8 cellular contexts compared by ENCODE assay signal in genomic region chr16:11396241-11397048, GRCh38. TPM values are rescaled to one million over a fixed set of nuclear protein-coding genes. Genes with fewer than 3 reads are reported as not detected.
DNase-seq lines count a peak whose midpoint lies in the region; TF ChIP-seq lines count a peak whose summit lies in the region.

No MANE protein-coding gene starts in this region.

- TF ChIP-seq EP300 in ovary (IDR thresholded peaks at IDR 0.05) = no peak

- no peak overlapping the region for H3K27ac ChIP-seq in HL-60 (replicated peaks)
- H3K27ac ChIP-seq in ovary = no peak overlapping the region
- H3K27ac ChIP-seq in tibial artery = no peak overlapping the region

- H3K4me1 ChIP-seq in ovary (ENCODE audit: insufficient read depth) = peaks cover 2% of the 10 kb centered on the region
- H3K4me1 ChIP-seq in tibial artery = peaks cover 0 to 8% (median 0%) of the 10 kb centered on the region in 4 donors

- H3K9me3 ChIP-seq in ovary = no peaks in the 10 kb centered on the region
- no peaks in the 10 kb centered on the region for H3K9me3 ChIP-seq in tibial artery

- H3K4me3 ChIP-seq in HL-60 (replicated peaks; ENCODE audit: insufficient read depth, low read length) = no peak overlapping the region
- no peak overlapping the region for H3K4me3 ChIP-seq in ovary
- no peak overlapping the region for H3K4me3 ChIP-seq in tibial artery

- no peaks in the 10 kb centered on the region for H3K36me3 ChIP-seq in ovary
- H3K36me3 ChIP-seq in tibial artery = no peaks in the 10 kb centered on the region

- TF ChIP-seq CTCF in HL-60 (IDR thresholded peaks at IDR 0.05; ENCODE audit: insufficient read depth, low read length) (peak; percentile 90), ovary (IDR thresholded peaks at IDR 0.05) (peak; percentile 98), tibial artery (IDR thresholded peaks at IDR 0.05) (peak; percentile 98)

- TF ChIP-seq POLR2A in ovary (IDR thresholded peaks at IDR 0.05) = peak; percentile 21

- intact Hi-C loops in ovary (cut with DNase I) (loop anchor here (5.0 to 10.0 kb wide), 10 partner anchors 136 to 671 kb away; no protein-coding TSS in a partner anchor), tibial artery (cut with DNase I; ENCODE audit: low total_unique reads) (loop anchor here (5.0 to 10.0 kb wide), 3 partner anchors 316 to 668 kb away; no protein-coding TSS in a partner anchor)

- DNase-seq in D341Med (ENCODE audit: low spot score) (peak; percentile 90), HL-60 (ENCODE audit: low read depth in 1 of 2, low spot score in 1 of 2) (peak in 1 of 2 experiments; percentile 55), SHP77 (lab: John Stamatoyannopoulos, UW) (peak; percentile 61 to 63), germinal center (ENCODE audit: low spot score) (peak; percentile 83), ovary (peak; percentile 77 to 84 (median 82)), tibial artery (peak; percentile 63 to 80), cortex of kidney (lab: John Stamatoyannopoulos, UW) (no peak)
- DNase-seq in activated effector memory CD4-positive, alpha-beta T cell treated with anti-CD3 and anti-CD28 coated beads, Interleukin-2, amount 50 U/mL, for 16 hours = peak; percentile 89

- 38 to 41% (median 40%) methylated on average over 24 of the region's 24 CpGs for WGBS in ovary, 3 donors

- H3K27me3 ChIP-seq in HL-60 (ENCODE audit: insufficient read depth, poor library complexity, severe bottlenecking) = no peaks in the 10 kb centered on the region
- H3K27me3 ChIP-seq in ovary = no peaks in the 10 kb centered on the region
- no peaks in the 10 kb centered on the region for H3K27me3 ChIP-seq in tibial artery

RNA-seq across cellular contexts. Expression of gene RMI2, which starts 51.2 kb away (rescaled TPM):
- total RNA-seq in ovary = 1 to 10 TPM; 1.6 to 6.5 (median 2.9) TPM
- 1 to 10 TPM; 4.7 to 6.7 TPM for polyA plus RNA-seq in ovary
